ENCODE assay signal across 19 cellular contexts in the genomic region with DNA sequence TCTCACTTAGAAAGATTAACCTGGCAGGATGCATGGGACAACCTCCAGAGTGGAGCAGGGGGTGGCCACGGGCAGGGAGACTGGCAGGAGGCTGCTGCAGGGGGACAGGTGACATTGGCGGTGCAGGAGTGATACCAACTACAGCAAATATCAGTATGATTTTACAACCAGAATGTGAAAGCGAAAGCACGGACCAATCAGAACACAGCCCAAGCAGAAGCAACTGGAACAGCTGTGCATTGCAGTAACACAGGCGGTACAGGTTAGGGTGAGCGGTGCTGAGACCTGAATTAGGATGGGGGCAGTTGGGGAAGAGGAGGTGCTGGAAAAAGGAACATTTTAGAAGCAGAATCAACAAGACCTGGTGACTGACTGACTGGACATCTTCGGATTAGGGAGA.
"Had no signal": no experiment of that assay in that cellular context is flagged by ENCODE, and none has a peak within 500 bp of the region (broad histone marks: within the 10 kb centered on the region; RNA-seq: fewer than 3 reads in every experiment).

No MANE protein-coding gene starts in this region.

- H3K4me1 ChIP-seq: prostate gland, right atrium auricular region had no signal

- H3K27ac ChIP-seq: prostate gland, right atrium auricular region, WERI-Rb-1 had no signal

- H3K9me3 ChIP-seq: prostate gland, right atrium auricular region had no signal

- H3K27ac Mint-ChIP-seq: activated CD8-positive, alpha-beta T cell treated with anti-CD3 and anti-CD28 coated beads for 36 hours; endodermal cell; nephron had no signal

- H3K4me3 ChIP-seq: lung, prostate gland, right atrium auricular region had no signal

- H3K36me3 ChIP-seq: prostate gland had no signal

- H3K27me3 Mint-ChIP-seq: activated CD8-positive, alpha-beta T cell treated with anti-CD3 and anti-CD28 coated beads for 36 hours had no signal

- H3K4me3 Mint-ChIP-seq: activated CD8-positive, alpha-beta T cell treated with anti-CD3 and anti-CD28 coated beads for 36 hours; activated T-cell treated with anti-CD3 and anti-CD28 coated beads, Interleukin-2, amount 50 U/mL, for 4 hours; endodermal cell; nephron had no signal

- H3K27me3 ChIP-seq: right atrium auricular region had no signal

- DNase-seq: activated CD8-positive, alpha-beta T cell treated with anti-CD3 and anti-CD28 coated beads for 36 hours; activated effector memory CD4-positive, alpha-beta T cell treated with anti-CD3 and anti-CD28 coated beads, Interleukin-2, amount 50 U/mL, for 16 hours; activated naive CD4-positive, alpha-beta T cell treated with anti-CD3 and anti-CD28 coated beads, Interleukin-2, amount 50 U/mL, for 16 hours; activated T-cell treated with anti-CD3 and anti-CD28 coated beads, Interleukin-2, amount 50 U/mL, for 4 hours; amniotic stem cell; endodermal cell; erythroblast; foreskin melanocyte; glutamatergic neuron; hippocampal formation; stimulated activated CD4-positive, alpha-beta T cell treated with anti-CD3 and anti-CD28 coated beads, Interleukin-2, amount 100 ng/mL, for 24 hours; stimulated activated naive CD8-positive, alpha-beta T cell treated with anti-CD3 and anti-CD28 coated beads, Interleukin-15, Interleukin-2, amounts not matched to agents 100 U/mL and 50 U/mL, for 24 hours; trophoblast cell; WERI-Rb-1 had no signal

- H3K9me3 Mint-ChIP-seq: activated CD8-positive, alpha-beta T cell treated with anti-CD3 and anti-CD28 coated beads for 36 hours; activated T-cell treated with anti-CD3 and anti-CD28 coated beads, Interleukin-2, amount 50 U/mL, for 4 hours; endodermal cell; nephron had no signal

- ATAC-seq: activated CD8-positive, alpha-beta T cell treated with anti-CD3 and anti-CD28 coated beads for 36 hours; activated T-cell treated with anti-CD3 and anti-CD28 coated beads, Interleukin-2, amount 50 U/mL, for 4 hours; left lobe of liver; stimulated activated naive CD8-positive, alpha-beta T cell treated with anti-CD3 and anti-CD28 coated beads, Interleukin-15, Interleukin-2, amounts not matched to agents 100 U/mL and 50 U/mL, for 24 hours had no signal

- H3K4me1 Mint-ChIP-seq: endodermal cell, nephron had no signal
